Comparison of ENCODE assay signal across 8 cellular contexts in genomic region chr4:169620846-169621228, GRCh38. TPM values are rescaled to one million over a fixed set of nuclear protein-coding genes. Genes with fewer than 3 reads are reported as not detected.
DNase-seq lines count a peak whose midpoint lies in the region; ATAC-seq, FAIRE-seq and TF ChIP-seq lines count a peak whose summit lies in the region.

No MANE protein-coding gene starts in this region.

- TF ChIP-seq CTCF in VCaP (conservative IDR thresholded peaks at IDR 0.05) (no peak), epithelial cell of proximal tubule (conservative IDR thresholded peaks at IDR 0.05; ENCODE audit: low read depth, low read length) (no peak), natural killer cell (IDR thresholded peaks at IDR 0.05) (no peak), D721Med (IDR thresholded peaks at IDR 0.05; ENCODE audit: insufficient read depth, missing control alignments) (no peak)

- peaks cover 50 to 55% of the 10 kb centered on the region in 2 donors for H3K4me1 Mint-ChIP-seq in natural killer cell

- H3K27me3 Mint-ChIP-seq in natural killer cell (ENCODE audit: low read depth in 2 of 2) = no peaks in the 10 kb centered on the region

- intact Hi-C loops in natural killer cell (cut with micrococcal nuclease) = loop anchor here (1.0 to 5.0 kb wide), 4 partner anchors 9 to 1140 kb away; partner anchors contain the start of genes DDX60L and NEK1

- peak overlapping the region; percentile 96 for H3K27ac ChIP-seq in VCaP

- H3K27ac Mint-ChIP-seq in natural killer cell = peak overlapping the region; percentile 99 to 100

- no peak for ATAC-seq in natural killer cell

- DNase-seq in stimulated activated CD4-positive, alpha-beta T cell treated with anti-CD3 and anti-CD28 coated beads, Interleukin-4, amount 100 ng/mL, for 24 hours = peak; percentile 23
- no peak for DNase-seq in stimulated activated CD4-positive, alpha-beta T cell treated with anti-CD3 and anti-CD28 coated beads, Interleukin-2, amount 100 ng/mL, for 48 hours
- DNase-seq in epithelial cell of proximal tubule (ENCODE audit: low read depth) (no peak), natural killer cell (peak; percentile 40), D721Med (ENCODE audit: insufficient read length, low spot score) (no peak), globus pallidus (ENCODE audit: low spot score) (no peak), SIG-M5 (lab: John Stamatoyannopoulos, UW) (no peak)

- H3K9me3 Mint-ChIP-seq in natural killer cell = no peaks in the 10 kb centered on the region

- FAIRE-seq in D721Med (lab: Jason Lieb, UNC) = no peak

- H3K4me3 ChIP-seq in epithelial cell of proximal tubule (ENCODE audit: low read depth, low read length) = peak overlapping the region; percentile 65

- peak overlapping the region; percentile 95 for H3K4me3 Mint-ChIP-seq in natural killer cell

- H3K36me3 Mint-ChIP-seq in natural killer cell = no peaks in the 10 kb centered on the region

RNA-seq across cellular contexts. Expression of gene CLCN3, which starts 0.5 kb away (rescaled TPM):
- 27.6 and 31.3 TPM in 2 replicates for total RNA-seq in epithelial cell of proximal tubule
- total RNA-seq in natural killer cell = 10 to 100 TPM; 20.7 to 26.0 (median 21.0) TPM

RNA-seq across cellular contexts. Expression of gene NEK1, which starts 8.5 kb away (rescaled TPM):
- total RNA-seq in epithelial cell of proximal tubule (5.9 and 8.0 TPM in 2 replicates), natural killer cell (10 to 100 TPM; 16.4 to 24.9 (median 19.0) TPM)

Comparison
In these comparisons a context has a peak if more than half of its experiments do, and no peak if none do; other contexts are left out.
1. DNase-seq: peak in stimulated activated CD4-positive, alpha-beta T cell treated with anti-CD3 and anti-CD28 coated beads, Interleukin-4, amount 100 ng/mL, for 24 hours (single experiment) and natural killer cell (single experiment); none in stimulated activated CD4-positive, alpha-beta T cell treated with anti-CD3 and anti-CD28 coated beads, Interleukin-2, amount 100 ng/mL, for 48 hours (0 of 2), epithelial cell of proximal tubule (single experiment), D721Med (single experiment), globus pallidus (single experiment) and SIG-M5 (single experiment).